Comparison of ENCODE assay signal across 8 cellular contexts in genomic region chr7:157140118-157140905, GRCh38.
DNase-seq lines count a peak whose midpoint lies in the region; ATAC-seq and TF ChIP-seq lines count a peak whose summit lies in the region.

No MANE protein-coding gene starts in this region.

- H3K4me1 ChIP-seq in effector memory CD4-positive, alpha-beta T cell (ENCODE audit: control insufficient read depth, insufficient read depth, low read length, poor library complexity, severe bottlenecking), result peaks cover 26% of the 10 kb centered on the region
- H3K4me1 ChIP-seq in neutrophil (ENCODE audit: control insufficient read depth in 1 of 2, insufficient read depth in 1 of 2, low read depth in 1 of 2, low read length in 1 of 2), result peaks cover 38 to 41% of the 10 kb centered on the region in 2 experiments

- no peak for TF ChIP-seq CTCF in neutrophil (IDR thresholded peaks at IDR 0.05)

- DNase-seq in GF-D8 (lab: John Stamatoyannopoulos, UW) (peak; percentile 73), RPMI8226 (peak; percentile 52), NCI-H2107 (lab: John Stamatoyannopoulos, UW) (no peak), NCI-H748 treated with DMSO at 0.1 percent for 48 hours (lab: John Stamatoyannopoulos, UW) (no peak)
- DNase-seq in effector memory CD4-positive, alpha-beta T cell, result no peak

- no peaks in the 10 kb centered on the region for H3K36me3 ChIP-seq in effector memory CD4-positive, alpha-beta T cell (ENCODE audit: control insufficient read depth, insufficient read depth, low read length)
- no peaks in the 10 kb centered on the region for H3K36me3 ChIP-seq in neutrophil

- peak overlapping the region; percentile 85 for H3K27ac ChIP-seq in effector memory CD4-positive, alpha-beta T cell (ENCODE audit: insufficient read depth, low read length, poor library complexity, severe bottlenecking)
- H3K27ac ChIP-seq in neutrophil, result peak overlapping the region; percentile 87

- peak overlapping the region; percentile 72 for H3K4me3 ChIP-seq in effector memory CD4-positive, alpha-beta T cell (ENCODE audit: insufficient read depth, low read depth, low read length, poor library complexity, severe bottlenecking)
- peak overlapping the region; percentile 65 to 88 for H3K4me3 ChIP-seq in neutrophil (ENCODE audit: low read depth in 1 of 2, low read length in 1 of 2)

- no peaks in the 10 kb centered on the region for H3K9me3 ChIP-seq in effector memory CD4-positive, alpha-beta T cell (ENCODE audit: control insufficient read depth, low read length)
- no peaks in the 10 kb centered on the region for H3K9me3 ChIP-seq in neutrophil

- ATAC-seq in HG03457 (IDR thresholded peaks at IDR 0.05; ENCODE audit: unreplicated experiment) (no peak), GM18498 (IDR thresholded peaks at IDR 0.05; ENCODE audit: unreplicated experiment) (no peak)

- H3K27me3 ChIP-seq in effector memory CD4-positive, alpha-beta T cell (replicated peaks; ENCODE audit: control insufficient read depth, insufficient read depth, low read length, poor library complexity, severe bottlenecking), result no peaks in the 10 kb centered on the region
- no peaks in the 10 kb centered on the region for H3K27me3 ChIP-seq in neutrophil

Comparison
In these comparisons a context has a peak if more than half of its experiments do, and no peak if none do; other contexts are left out.
1. DNase-seq: peak in GF-D8 (single experiment) and RPMI8226 (single experiment); none in effector memory CD4-positive, alpha-beta T cell (0 of 3), NCI-H2107 (single experiment) and NCI-H748 treated with DMSO at 0.1 percent for 48 hours (single experiment).